Comparison of ENCODE assay signal across 9 cellular contexts in genomic region chr7:115356139-115356746, GRCh38.
DNase-seq lines count a peak whose midpoint lies in the region; ATAC-seq and TF ChIP-seq lines count a peak whose summit lies in the region.
"Had no signal": no experiment of that assay in that cellular context is flagged by ENCODE, and none has a peak within 500 bp of the region (broad histone marks: within the 10 kb centered on the region; RNA-seq: fewer than 3 reads in every experiment).

No MANE protein-coding gene starts in this region.

- H3K4me3 Mint-ChIP-seq in memory B cell, result no peak overlapping the region
- H3K4me3 Mint-ChIP-seq in activated T-helper 1 cell treated with anti-CD3 and anti-CD28 coated beads, Interleukin-12 subunit alpha, Interleukin-12 subunit beta, Interleukin-2, Interleukin-4 antibody, amounts not matched to agents 30 ng/mL and 10 ng/mL and 1 ng/mL, durations not matched to agents 14 hours and 24 hours and 36 hours, result no peak overlapping the region
- H3K4me3 Mint-ChIP-seq: dendritic cell treated with granulocyte-macrophage colony-stimulating factor and Interleukin-4, amounts not matched to agents 40 ng/mL and 50 ng/mL, for 4 days had no signal

- peaks cover 1% of the 10 kb centered on the region for H3K27me3 Mint-ChIP-seq in memory B cell
- no peaks in the 10 kb centered on the region for H3K27me3 Mint-ChIP-seq in activated T-helper 1 cell treated with anti-CD3 and anti-CD28 coated beads, Interleukin-12 subunit alpha, Interleukin-12 subunit beta, Interleukin-2, Interleukin-4 antibody, amounts not matched to agents 30 ng/mL and 10 ng/mL and 1 ng/mL, durations not matched to agents 14 hours and 24 hours and 36 hours (ENCODE audit: insufficient read depth)
- H3K27me3 Mint-ChIP-seq: dendritic cell treated with granulocyte-macrophage colony-stimulating factor and Interleukin-4, amounts not matched to agents 40 ng/mL and 50 ng/mL, for 4 days had no signal

- no peaks in the 10 kb centered on the region for H3K36me3 Mint-ChIP-seq in memory B cell
- no peaks in the 10 kb centered on the region for H3K36me3 Mint-ChIP-seq in activated T-helper 1 cell treated with anti-CD3 and anti-CD28 coated beads, Interleukin-12 subunit alpha, Interleukin-12 subunit beta, Interleukin-2, Interleukin-4 antibody, amounts not matched to agents 30 ng/mL and 10 ng/mL and 1 ng/mL, durations not matched to agents 14 hours and 24 hours and 36 hours (ENCODE audit: low read depth)

- no peak overlapping the region for H3K4me3 ChIP-seq in GM06990 (replicated peaks; ENCODE audit: low read depth, low read length)
- no peak overlapping the region for H3K4me3 ChIP-seq in astrocyte of the cerebellum (ENCODE audit: low read depth, low read length)

- DNase-seq in GM06990 (ENCODE audit: extremely low read depth, insufficient read length) (no peak), HT-29 (ENCODE audit: low spot score) (peak; percentile 47), astrocyte of the cerebellum (ENCODE audit: low read depth) (no peak), memory B cell (ENCODE audit: low spot score in 2 of 2) (no peak)
- no peak for DNase-seq in activated T-helper 1 cell treated with anti-CD3 and anti-CD28 coated beads, Interleukin-12 subunit alpha, Interleukin-12 subunit beta, Interleukin-2, Interleukin-4 antibody, amounts not matched to agents 30 ng/mL and 10 ng/mL and 1 ng/mL, durations not matched to agents 14 hours and 24 hours and 36 hours (ENCODE audit: low spot score)
- no peak for DNase-seq in activated CD4-positive, CD25-positive, alpha-beta regulatory T cell (lab: John Stamatoyannopoulos, UW)
- DNase-seq in stimulated activated CD8-positive, alpha-beta memory T cell treated with anti-CD3 and anti-CD28 coated beads, Interleukin-4, amount 100 ng/mL, for 48 hours, result no peak

- H3K9me3 Mint-ChIP-seq in memory B cell, result no peaks in the 10 kb centered on the region
- H3K9me3 Mint-ChIP-seq in activated T-helper 1 cell treated with anti-CD3 and anti-CD28 coated beads, Interleukin-12 subunit alpha, Interleukin-12 subunit beta, Interleukin-2, Interleukin-4 antibody, amounts not matched to agents 30 ng/mL and 10 ng/mL and 1 ng/mL, durations not matched to agents 14 hours and 24 hours and 36 hours, result no peaks in the 10 kb centered on the region
- H3K9me3 Mint-ChIP-seq: dendritic cell treated with granulocyte-macrophage colony-stimulating factor and Interleukin-4, amounts not matched to agents 40 ng/mL and 50 ng/mL, for 4 days had no signal

- H3K36me3 ChIP-seq in GM06990 (ENCODE audit: control insufficient read depth, insufficient read depth, low read length), result no peaks in the 10 kb centered on the region

- in situ Hi-C loops in astrocyte of the cerebellum (cut with HindIII; ENCODE audit: low sequenced_read_pairs), result no loop called here

- ATAC-seq in memory B cell (ENCODE audit: low read depth) (peak; percentile 42), HG03045 (IDR thresholded peaks at IDR 0.05; ENCODE audit: unreplicated experiment) (no peak)

- intact Hi-C loops in activated T-helper 1 cell treated with anti-CD3 and anti-CD28 coated beads, Interleukin-12 subunit alpha, Interleukin-12 subunit beta, Interleukin-2, Interleukin-4 antibody, amounts not matched to agents 30 ng/mL and 10 ng/mL and 1 ng/mL, durations not matched to agents 14 hours and 24 hours and 36 hours (cut with micrococcal nuclease), result no loop called here

- TF ChIP-seq CTCF in GM06990 (IDR thresholded peaks at IDR 0.05; ENCODE audit: insufficient read depth, low read length, poor library complexity, severe bottlenecking) (peak; percentile 47), astrocyte of the cerebellum (IDR thresholded peaks at IDR 0.05; ENCODE audit: low read depth, low read length, missing control alignments) (peak; percentile 52)

- no peaks in the 10 kb centered on the region for H3K27me3 ChIP-seq in GM06990 (replicated peaks; ENCODE audit: control insufficient read depth, insufficient read depth, low read length)

- peaks cover 6% of the 10 kb centered on the region for H3K4me1 Mint-ChIP-seq in memory B cell
- H3K4me1 Mint-ChIP-seq in activated T-helper 1 cell treated with anti-CD3 and anti-CD28 coated beads, Interleukin-12 subunit alpha, Interleukin-12 subunit beta, Interleukin-2, Interleukin-4 antibody, amounts not matched to agents 30 ng/mL and 10 ng/mL and 1 ng/mL, durations not matched to agents 14 hours and 24 hours and 36 hours (ENCODE audit: low read depth), result no peaks in the 10 kb centered on the region

- H3K27ac Mint-ChIP-seq in memory B cell, result no peak overlapping the region
- no peak overlapping the region for H3K27ac Mint-ChIP-seq in activated T-helper 1 cell treated with anti-CD3 and anti-CD28 coated beads, Interleukin-12 subunit alpha, Interleukin-12 subunit beta, Interleukin-2, Interleukin-4 antibody, amounts not matched to agents 30 ng/mL and 10 ng/mL and 1 ng/mL, durations not matched to agents 14 hours and 24 hours and 36 hours
- H3K27ac Mint-ChIP-seq: dendritic cell treated with granulocyte-macrophage colony-stimulating factor and Interleukin-4, amounts not matched to agents 40 ng/mL and 50 ng/mL, for 4 days had no signal
